1 cellular context compared by ENCODE assay signal in genomic region chr10:104240078-104240477, GRCh38.
A peak's percentile ranks its signal among the peaks of the same experiment; 100 is the strongest.
TF ChIP-seq lines count a peak whose summit lies in the region.

No MANE protein-coding gene starts in this region.

TF ChIP-seq in GM12878, 131 proteins besides CTCF, POLR2A, EP300 and RAD21 (continued from another document):
- peak; percentile 63; the same call in 1 of the 2 replicates for TF ChIP-seq SPI1 (IDR thresholded peaks at IDR 0.05; ENCODE audit: borderline replicate concordance, insufficient read depth, low read depth, low read length)
TF ChIP-seq in GM12878: peak in this region for 1.
